ENCODE assay signal across 10 cellular contexts in genomic region chr3:18223591-18224338, GRCh38.
A peak's percentile ranks its signal among the peaks of the same experiment; 100 is the strongest.
DNase-seq lines count a peak whose midpoint lies in the region; ATAC-seq lines count a peak whose summit lies in the region.
"Had no signal": no experiment of that assay in that cellular context is flagged by ENCODE, and none has a peak within 500 bp of the region (broad histone marks: within the 10 kb centered on the region; RNA-seq: fewer than 3 reads in every experiment).

No MANE protein-coding gene starts in this region.

- ATAC-seq in GM19035 (IDR thresholded peaks at IDR 0.05; ENCODE audit: unreplicated experiment) (peak; percentile 99), HG03045 (IDR thresholded peaks at IDR 0.05; ENCODE audit: unreplicated experiment) (peak; percentile 96), right cardiac atrium (no peak)

- no peak overlapping the region for H3K27ac Mint-ChIP-seq in activated T-helper 1 cell treated with anti-CD3 and anti-CD28 coated beads, Interleukin-12 subunit alpha, Interleukin-12 subunit beta, Interleukin-2, Interleukin-4 antibody, amounts not matched to agents 30 ng/mL and 10 ng/mL and 1 ng/mL, durations not matched to agents 14 hours and 24 hours and 36 hours

- H3K27me3 Mint-ChIP-seq in activated T-helper 1 cell treated with anti-CD3 and anti-CD28 coated beads, Interleukin-12 subunit alpha, Interleukin-12 subunit beta, Interleukin-2, Interleukin-4 antibody, amounts not matched to agents 30 ng/mL and 10 ng/mL and 1 ng/mL, durations not matched to agents 14 hours and 24 hours and 36 hours (ENCODE audit: insufficient read depth): peaks cover 5% of the 10 kb centered on the region

- H3K36me3 Mint-ChIP-seq in activated T-helper 1 cell treated with anti-CD3 and anti-CD28 coated beads, Interleukin-12 subunit alpha, Interleukin-12 subunit beta, Interleukin-2, Interleukin-4 antibody, amounts not matched to agents 30 ng/mL and 10 ng/mL and 1 ng/mL, durations not matched to agents 14 hours and 24 hours and 36 hours (ENCODE audit: low read depth): no peaks in the 10 kb centered on the region

- peaks cover 12% of the 10 kb centered on the region for H3K4me1 Mint-ChIP-seq in activated T-helper 1 cell treated with anti-CD3 and anti-CD28 coated beads, Interleukin-12 subunit alpha, Interleukin-12 subunit beta, Interleukin-2, Interleukin-4 antibody, amounts not matched to agents 30 ng/mL and 10 ng/mL and 1 ng/mL, durations not matched to agents 14 hours and 24 hours and 36 hours (ENCODE audit: low read depth)

- H3K4me3 ChIP-seq in right cardiac atrium (ENCODE audit: low read length): no peak overlapping the region
- H3K4me3 ChIP-seq: ascending aorta, lower lobe of right lung had no signal

- 59% methylated on average over 6 of the region's 6 CpGs for WGBS in right cardiac atrium

- no peaks in the 10 kb centered on the region for H3K9me3 Mint-ChIP-seq in activated T-helper 1 cell treated with anti-CD3 and anti-CD28 coated beads, Interleukin-12 subunit alpha, Interleukin-12 subunit beta, Interleukin-2, Interleukin-4 antibody, amounts not matched to agents 30 ng/mL and 10 ng/mL and 1 ng/mL, durations not matched to agents 14 hours and 24 hours and 36 hours

- no peak overlapping the region for H3K4me3 Mint-ChIP-seq in activated T-helper 1 cell treated with anti-CD3 and anti-CD28 coated beads, Interleukin-12 subunit alpha, Interleukin-12 subunit beta, Interleukin-2, Interleukin-4 antibody, amounts not matched to agents 30 ng/mL and 10 ng/mL and 1 ng/mL, durations not matched to agents 14 hours and 24 hours and 36 hours

- no peaks in the 10 kb centered on the region for H3K9me3 ChIP-seq in right cardiac atrium (ENCODE audit: control insufficient read depth, low read length)
- H3K9me3 ChIP-seq: ascending aorta, lower lobe of right lung had no signal

- DNase-seq in Ammon's horn (ENCODE audit: low spot score) (peak; percentile 69), OCI-M1 (lab: John Stamatoyannopoulos, UW) (peak; percentile 18), NCI-H2196 (lab: John Stamatoyannopoulos, UW; ENCODE audit: unreplicated experiment) (no peak), NCI-H2227 treated with DMSO at 0.1 percent for 48 hours (lab: John Stamatoyannopoulos, UW) (no peak), right cardiac atrium (no peak)
- DNase-seq in activated T-helper 1 cell treated with anti-CD3 and anti-CD28 coated beads, Interleukin-12 subunit alpha, Interleukin-12 subunit beta, Interleukin-2, Interleukin-4 antibody, amounts not matched to agents 30 ng/mL and 10 ng/mL and 1 ng/mL, durations not matched to agents 14 hours and 24 hours and 36 hours (ENCODE audit: low spot score): no peak
- DNase-seq: lower lobe of right lung had no signal

- intact Hi-C loops in activated T-helper 1 cell treated with anti-CD3 and anti-CD28 coated beads, Interleukin-12 subunit alpha, Interleukin-12 subunit beta, Interleukin-2, Interleukin-4 antibody, amounts not matched to agents 30 ng/mL and 10 ng/mL and 1 ng/mL, durations not matched to agents 14 hours and 24 hours and 36 hours (cut with micrococcal nuclease): no loop called here
- intact Hi-C loops in right cardiac atrium (cut with DNase I): no loop called here

- H3K27me3 ChIP-seq in right cardiac atrium (ENCODE audit: control insufficient read depth, insufficient read depth): no peaks in the 10 kb centered on the region
- H3K27me3 ChIP-seq: ascending aorta had no signal

- H3K4me1 ChIP-seq in right cardiac atrium (ENCODE audit: control insufficient read depth, insufficient read depth, low read length): no peaks in the 10 kb centered on the region
- H3K4me1 ChIP-seq: ascending aorta, lower lobe of right lung had no signal

- no peak overlapping the region for H3K27ac ChIP-seq in right cardiac atrium (ENCODE audit: low read length)
- H3K27ac ChIP-seq: ascending aorta, lower lobe of right lung had no signal

Comparison
In these comparisons a context has a peak if more than half of its experiments do, and no peak if none do; other contexts are left out.
1. DNase-seq: peak in Ammon's horn (single experiment) and OCI-M1 (single experiment); none in NCI-H2196 (single experiment), NCI-H2227 treated with DMSO at 0.1 percent for 48 hours (single experiment), activated T-helper 1 cell treated with anti-CD3 and anti-CD28 coated beads, Interleukin-12 subunit alpha, Interleukin-12 subunit beta, Interleukin-2, Interleukin-4 antibody, amounts not matched to agents 30 ng/mL and 10 ng/mL and 1 ng/mL, durations not matched to agents 14 hours and 24 hours and 36 hours (single experiment) and right cardiac atrium (0 of 3).
2. ATAC-seq: peak in GM19035 (single experiment) and HG03045 (single experiment); none in right cardiac atrium (0 of 2).